ENCODE assay signal across 18 cellular contexts in genomic region chr5:150073086-150073625, GRCh38. TPM values are rescaled to one million over a fixed set of nuclear protein-coding genes. Genes with fewer than 3 reads are reported as not detected.
A peak's percentile ranks its signal among the peaks of the same experiment; 100 is the strongest.
DNase-seq lines count a peak whose midpoint lies in the region; ATAC-seq and TF ChIP-seq lines count a peak whose summit lies in the region.
"Had no signal": no experiment of that assay in that cellular context is flagged by ENCODE, and none has a peak within 500 bp of the region (broad histone marks: within the 10 kb centered on the region; RNA-seq: fewer than 3 reads in every experiment).

No MANE protein-coding gene starts in this region.

- no peaks in the 10 kb centered on the region for H3K36me3 ChIP-seq in suprapubic skin
- H3K36me3 ChIP-seq in naive thymus-derived CD4-positive, alpha-beta T cell (ENCODE audit: control insufficient read depth in 2 of 3, insufficient read depth in 3 of 3, low read length in 3 of 3) = no peaks in the 10 kb centered on the region
- H3K36me3 ChIP-seq: MG63 had no signal

- no peak overlapping the region for H3K4me3 Mint-ChIP-seq in naive thymus-derived CD4-positive, alpha-beta T cell
- H3K4me3 Mint-ChIP-seq: CD4-positive, CD25-positive, alpha-beta regulatory T cell; H9 had no signal

- 71% methylated on average over 5 of the region's 5 CpGs for WGBS in suprapubic skin

- intact Hi-C loops in naive thymus-derived CD4-positive, alpha-beta T cell (cut with micrococcal nuclease) = no loop called here

- H3K27ac Mint-ChIP-seq in naive thymus-derived CD4-positive, alpha-beta T cell = no peak overlapping the region
- H3K27ac Mint-ChIP-seq: CD4-positive, CD25-positive, alpha-beta regulatory T cell; H9 had no signal

- no peak overlapping the region for H3K4me3 ChIP-seq in NB4 (ENCODE audit: low read depth, low read length)
- H3K4me3 ChIP-seq in suprapubic skin = no peak overlapping the region
- H3K4me3 ChIP-seq in naive thymus-derived CD4-positive, alpha-beta T cell (ENCODE audit: low read length) = no peak overlapping the region
- H3K4me3 ChIP-seq: MG63 had no signal

- no peaks in the 10 kb centered on the region for H3K27me3 ChIP-seq in suprapubic skin
- H3K27me3 ChIP-seq in naive thymus-derived CD4-positive, alpha-beta T cell (ENCODE audit: control insufficient read depth in 2 of 2, insufficient read depth in 2 of 2, low read length in 2 of 2) = no peaks in the 10 kb centered on the region

- POLR2A ChIA-PET in naive thymus-derived CD4-positive, alpha-beta T cell (lab: Charles Lee) = no interaction called here

- H3K27ac ChIP-seq in suprapubic skin = no peak overlapping the region
- no peak overlapping the region for H3K27ac ChIP-seq in naive thymus-derived CD4-positive, alpha-beta T cell (ENCODE audit: low read depth, low read length)

- peaks cover 0 to 3% (median 0%) of the 10 kb centered on the region in 7 donors for H3K4me1 Mint-ChIP-seq in naive thymus-derived CD4-positive, alpha-beta T cell
- H3K4me1 Mint-ChIP-seq: CD4-positive, CD25-positive, alpha-beta regulatory T cell had no signal

- TF ChIP-seq EP300 in suprapubic skin (IDR thresholded peaks at IDR 0.05) = no peak

- no peaks in the 10 kb centered on the region for H3K36me3 Mint-ChIP-seq in naive thymus-derived CD4-positive, alpha-beta T cell
- H3K36me3 Mint-ChIP-seq: CD4-positive, CD25-positive, alpha-beta regulatory T cell had no signal

- no peaks in the 10 kb centered on the region for H3K27me3 Mint-ChIP-seq in naive thymus-derived CD4-positive, alpha-beta T cell
- H3K27me3 Mint-ChIP-seq: CD4-positive, CD25-positive, alpha-beta regulatory T cell had no signal

- CTCF ChIA-PET in naive thymus-derived CD4-positive, alpha-beta T cell (lab: Charles Lee) = no interaction called here

- no peaks in the 10 kb centered on the region for H3K4me1 ChIP-seq in suprapubic skin
- no peaks in the 10 kb centered on the region for H3K4me1 ChIP-seq in naive thymus-derived CD4-positive, alpha-beta T cell (ENCODE audit: control insufficient read depth in 2 of 2, insufficient read depth in 2 of 2, low read length in 2 of 2)
- H3K4me1 ChIP-seq: Caco-2 had no signal

- DNase-seq in 8988T = peak; percentile 3
- DNase-seq in NB4 (ENCODE audit: low read depth) = peak; percentile 7
- DNase-seq in left lobe of liver (ENCODE audit: low spot score) = peak; percentile 34
- peak; percentile 44 to 68 for DNase-seq in suprapubic skin (ENCODE audit: low spot score in 2 of 2)
- DNase-seq in NCI-H146 treated with DMSO at 0.1 percent for 48 hours (lab: John Stamatoyannopoulos, UW; ENCODE audit: unreplicated experiment) = no peak
- DNase-seq in naive thymus-derived CD4-positive, alpha-beta T cell = no peak
- DNase-seq: CD4-positive, CD25-positive, alpha-beta regulatory T cell; EL; H9; Karpas-422; MG63; NCI-H1092 treated with DMSO at 0.1 percent for 48 hours; NCI-H1694; NCI-H510A treated with DMSO at 0.1 percent for 48 hours; NCI-H82 had no signal

- no peaks in the 10 kb centered on the region for H3K9me3 ChIP-seq in suprapubic skin
- H3K9me3 ChIP-seq in naive thymus-derived CD4-positive, alpha-beta T cell (ENCODE audit: control insufficient read depth in 2 of 3, low read length in 3 of 3) = no peaks in the 10 kb centered on the region
- H3K9me3 ChIP-seq: Caco-2 had no signal

- TF ChIP-seq POLR2A in NB4 (IDR thresholded peaks at IDR 0.05; ENCODE audit: extremely low read depth, insufficient read length) (no peak), suprapubic skin (IDR thresholded peaks at IDR 0.05) (no peak)

- TF ChIP-seq CTCF in NB4 (IDR thresholded peaks at IDR 0.05; ENCODE audit: low read depth, low read length) = no peak
- no peak for TF ChIP-seq CTCF in suprapubic skin (IDR thresholded peaks at IDR 0.05)

- no peaks in the 10 kb centered on the region for H3K9me3 Mint-ChIP-seq in naive thymus-derived CD4-positive, alpha-beta T cell
- H3K9me3 Mint-ChIP-seq: CD4-positive, CD25-positive, alpha-beta regulatory T cell; H9 had no signal

- no peak for ATAC-seq in left lobe of liver
- ATAC-seq in HG03457 (IDR thresholded peaks at IDR 0.05; ENCODE audit: unreplicated experiment) = no peak
- ATAC-seq in naive thymus-derived CD4-positive, alpha-beta T cell = no peak
- ATAC-seq: Right ventricle myocardium inferior had no signal

RNA-seq across cellular contexts. Expression of gene CSF1R, which starts 13.2 kb away (rescaled TPM):
- total RNA-seq in left lobe of liver = 15.2 TPM
- 10 to 100 TPM in 3 of 4 donors, 1 to 10 TPM in 1; 9.9 to 39.7 (median 19.7) TPM for total RNA-seq in suprapubic skin
- total RNA-seq in naive thymus-derived CD4-positive, alpha-beta T cell = 10 to 100 TPM in 1 of 5 experiments, 1 to 10 TPM in 3, under 1 TPM in 1; 0.36 to 92.4 (median 6.4) TPM
- polyA plus RNA-seq in naive thymus-derived CD4-positive, alpha-beta T cell = under 1 TPM; 0.09 to 0.72 TPM
- total RNA-seq: CD4-positive, CD25-positive, alpha-beta regulatory T cell had no signal

Comparison
In these comparisons a context has a peak if more than half of its experiments do, and no peak if none do; other contexts are left out.
1. DNase-seq: peak in 8988T (single experiment), NB4 (single experiment), left lobe of liver (single experiment) and suprapubic skin (2 of 2); none in NCI-H146 treated with DMSO at 0.1 percent for 48 hours (single experiment) and naive thymus-derived CD4-positive, alpha-beta T cell (0 of 9).